In the genomic region with DNA sequence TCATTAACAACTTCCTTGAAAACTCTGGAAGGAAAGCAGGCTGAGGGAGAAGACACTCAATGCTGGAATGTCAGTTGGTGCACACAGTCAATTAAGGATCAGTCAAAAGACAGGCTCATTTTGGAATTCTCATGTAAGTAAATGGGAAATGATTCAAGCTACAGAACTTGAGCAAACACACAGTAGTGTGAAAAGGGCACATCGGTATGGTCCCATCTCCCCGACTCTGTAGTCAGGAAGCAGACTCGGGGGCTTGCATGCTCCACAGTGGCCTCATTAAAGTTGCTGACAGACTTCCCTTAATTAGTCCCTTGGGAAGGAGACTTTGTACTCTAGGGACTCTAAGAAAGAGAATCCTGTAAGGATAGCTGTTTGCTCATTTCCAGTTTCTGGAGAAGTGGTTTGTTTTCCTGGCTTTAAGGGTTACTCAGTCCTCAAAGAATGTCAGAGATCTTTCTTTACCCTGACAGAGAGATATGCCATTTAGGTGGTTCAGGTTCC, we compare ENCODE assay signal across 11 cellular contexts.
DNase-seq lines count a peak whose midpoint lies in the region; TF ChIP-seq lines count a peak whose summit lies in the region.
"Had no signal": no experiment of that assay in that cellular context is flagged by ENCODE, and none has a peak within 500 bp of the region (broad histone marks: within the 10 kb centered on the region; RNA-seq: fewer than 3 reads in every experiment).

No MANE protein-coding gene starts in this region.

- no peaks in the 10 kb centered on the region for H3K79me1 ChIP-seq in mesendoderm (ENCODE audit: low read length)

- H3K9me3 ChIP-seq in endodermal cell (ENCODE audit: control insufficient read depth, low read length) (no peaks in the 10 kb centered on the region), left ventricle myocardium inferior (replicated peaks) (no peaks in the 10 kb centered on the region)
- H3K9me3 ChIP-seq: prostate gland had no signal

- H3K27me3 ChIP-seq in endodermal cell (ENCODE audit: control insufficient read depth, insufficient read depth, low read length, poor library complexity, severe bottlenecking) (no peaks in the 10 kb centered on the region), mesendoderm (ENCODE audit: insufficient read depth, low read length, poor library complexity) (no peaks in the 10 kb centered on the region), left ventricle myocardium inferior (ENCODE audit: low read depth) (no peaks in the 10 kb centered on the region)

- peak overlapping the region; percentile 69 for H3K4me3 ChIP-seq in endodermal cell (ENCODE audit: low read length)
- H3K4me3 ChIP-seq in mesendoderm (ENCODE audit: low read length) = no peak overlapping the region
- no peak overlapping the region for H3K4me3 ChIP-seq in left ventricle myocardium inferior
- H3K4me3 ChIP-seq: prostate gland had no signal

- DNase-seq in ELR (ENCODE audit: low read depth) (peak; percentile 76), NCI-H226 (peak; percentile 51), endodermal cell (peak; percentile 73), mesendoderm (peak; percentile 95), epidermal melanocyte (ENCODE audit: insufficient read length, low spot score) (no peak), GOT3 (lab: John Stamatoyannopoulos, UW) (no peak), left ventricle myocardium inferior (no peak), SW480 (ENCODE audit: low spot score) (no peak)
- DNase-seq: DMS79 had no signal

- H4K5ac ChIP-seq in mesendoderm (ENCODE audit: low read length) = no peak overlapping the region

- TF ChIP-seq CTCF in endodermal cell (conservative IDR thresholded peaks at IDR 0.05) (no peak), left ventricle myocardium inferior (IDR thresholded peaks at IDR 0.05; ENCODE audit: borderline replicate concordance) (no peak)

- H3K9me3 Mint-ChIP-seq in endodermal cell = peaks cover 4% of the 10 kb centered on the region
- H3K9me3 Mint-ChIP-seq: central memory CD8-positive, alpha-beta T cell had no signal

- H4K8ac ChIP-seq in mesendoderm (ENCODE audit: low read depth, low read length) = no peak overlapping the region

- H3K27ac ChIP-seq in endodermal cell (ENCODE audit: low read depth, low read length) (peak overlapping the region; percentile 26), mesendoderm (ENCODE audit: low read depth, low read length) (peak overlapping the region; percentile 93), left ventricle myocardium inferior (replicated peaks) (no peak overlapping the region)
- H3K27ac ChIP-seq: prostate gland had no signal

- H3K4me3 Mint-ChIP-seq in endodermal cell = peak overlapping the region; percentile 37
- H3K4me3 Mint-ChIP-seq: central memory CD8-positive, alpha-beta T cell had no signal

- H3K56ac ChIP-seq in mesendoderm (ENCODE audit: low read length) = peak overlapping the region; percentile 80

- H3K18ac ChIP-seq in mesendoderm (ENCODE audit: low read length) = peak overlapping the region; percentile 61

- peak overlapping the region; percentile 84 for H2BK5ac ChIP-seq in mesendoderm (ENCODE audit: low read length)

- H3K4me2 ChIP-seq in mesendoderm (ENCODE audit: low read length) = no peak overlapping the region

- H2BK120ac ChIP-seq in mesendoderm (ENCODE audit: low read depth, low read length) = no peak overlapping the region

- H2AK5ac ChIP-seq in mesendoderm (ENCODE audit: low read length) = no peak overlapping the region

- whole genome bisulfite sequencing in endodermal cell (ENCODE audit: insufficient coverage in 1 of 2, insufficient read length in 1 of 2), 2 experiments = 6 to 10% methylated on average over 2 to 3 of the region's 3 CpGs
- no CpG with 5 or more reads among the region's 3 CpGs for WGBS in mesendoderm (ENCODE audit: extremely low coverage, insufficient coverage, low lambda C conversion rate)

- H3K79me2 ChIP-seq in mesendoderm (ENCODE audit: control insufficient read depth, insufficient read depth, low read length) = no peaks in the 10 kb centered on the region

- H3K36me3 ChIP-seq in endodermal cell (ENCODE audit: control insufficient read depth, insufficient read depth, low read length) = no peaks in the 10 kb centered on the region
- no peaks in the 10 kb centered on the region for H3K36me3 ChIP-seq in mesendoderm (ENCODE audit: control insufficient read depth, insufficient read depth, low read length)
- H3K36me3 ChIP-seq in left ventricle myocardium inferior = no peaks in the 10 kb centered on the region
- H3K36me3 ChIP-seq: prostate gland had no signal

- no peaks in the 10 kb centered on the region for H3K36me3 Mint-ChIP-seq in endodermal cell (ENCODE audit: low read depth)

- no peaks in the 10 kb centered on the region for H3K27me3 Mint-ChIP-seq in endodermal cell (ENCODE audit: insufficient read depth)
- H3K27me3 Mint-ChIP-seq: central memory CD8-positive, alpha-beta T cell had no signal

- peak overlapping the region; percentile 13 for H2BK15ac ChIP-seq in mesendoderm (replicated peaks; ENCODE audit: low read depth)

- H3K4ac ChIP-seq in mesendoderm (ENCODE audit: low read depth, low read length) = no peak overlapping the region

- no peak overlapping the region for H3K23ac ChIP-seq in mesendoderm (ENCODE audit: low read length)

- intact Hi-C loops in left ventricle myocardium inferior (cut with micrococcal nuclease) = no loop called here

- peaks cover 30% of the 10 kb centered on the region for H3K4me1 Mint-ChIP-seq in endodermal cell
- H3K4me1 Mint-ChIP-seq: central memory CD8-positive, alpha-beta T cell had no signal

- H3K9ac ChIP-seq in endodermal cell (ENCODE audit: extremely low read depth, low read length, poor library complexity, severe bottlenecking) (peak overlapping the region; percentile 35), mesendoderm (ENCODE audit: low read length) (peak overlapping the region; percentile 41)

- H3K27ac Mint-ChIP-seq in endodermal cell = peak overlapping the region; percentile 91

- H3K4me1 ChIP-seq in endodermal cell (ENCODE audit: control insufficient read depth, insufficient read depth, low read length) = peaks cover 3% of the 10 kb centered on the region
- H3K4me1 ChIP-seq in mesendoderm (ENCODE audit: control insufficient read depth, low read depth, low read length) = peaks cover 6% of the 10 kb centered on the region
- H3K4me1 ChIP-seq in left ventricle myocardium inferior = peaks cover 10% of the 10 kb centered on the region
- H3K4me1 ChIP-seq: prostate gland had no signal

Comparison
In these comparisons a context has a peak if more than half of its experiments do, and no peak if none do; other contexts are left out.
1. DNase-seq: peak in ELR (single experiment), NCI-H226 (single experiment), endodermal cell (single experiment) and mesendoderm (single experiment); none in epidermal melanocyte (single experiment), GOT3 (single experiment), left ventricle myocardium inferior (single experiment) and SW480 (single experiment).